2 cellular contexts compared by ENCODE assay signal in the genomic region with DNA sequence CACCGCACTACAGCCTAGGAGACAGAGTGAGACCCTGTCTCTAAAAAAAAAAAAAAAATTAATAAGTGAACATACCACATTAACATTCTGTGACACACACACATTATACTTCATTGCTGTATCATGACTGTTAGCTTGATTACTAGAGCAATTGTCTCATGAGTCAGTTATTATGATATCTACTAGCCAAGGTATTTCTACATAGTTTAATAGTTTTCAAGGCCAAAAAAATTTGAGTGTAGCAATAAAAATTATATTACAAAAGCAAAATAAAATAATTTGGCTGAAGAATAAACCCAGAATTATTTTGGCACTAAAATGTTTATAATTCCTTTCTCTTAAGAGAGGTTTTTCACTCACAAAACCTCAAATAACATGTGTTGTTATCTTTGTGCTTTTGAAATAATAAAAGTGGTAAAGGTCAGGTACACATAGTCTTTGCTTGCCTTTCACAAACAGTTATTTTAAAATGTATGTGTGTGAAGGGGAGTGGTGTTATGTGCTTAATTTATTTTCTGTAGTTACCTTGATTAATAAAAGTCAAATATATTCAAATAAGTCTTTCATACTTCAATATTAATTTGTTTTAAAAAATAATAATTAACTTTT.
TF ChIP-seq lines count a peak whose summit lies in the region.

No MANE protein-coding gene starts in this region.

TF ChIP-seq in IMR-90, 13 proteins besides CTCF, POLR2A, EP300 and RAD21:
- TF ChIP-seq USF2 (IDR thresholded peaks at IDR 0.05; ENCODE audit: low read depth, low read length) (no peak), CEBPB (IDR thresholded peaks at IDR 0.05; ENCODE audit: low read depth, low read length) (peak; percentile 31; the same call in 1 of the 2 replicates)

TF ChIP-seq in liver, 16 proteins besides CTCF, POLR2A, EP300 and RAD21:
- TF ChIP-seq RXRA (IDR thresholded peaks at IDR 0.05) (peak in 1 of 2 donors; percentile 21), HNF4A (conservative IDR thresholded peaks at IDR 0.05) (peak; percentile 24), TAF1 (conservative IDR thresholded peaks at IDR 0.05) (no peak)
